In the genomic region with DNA sequence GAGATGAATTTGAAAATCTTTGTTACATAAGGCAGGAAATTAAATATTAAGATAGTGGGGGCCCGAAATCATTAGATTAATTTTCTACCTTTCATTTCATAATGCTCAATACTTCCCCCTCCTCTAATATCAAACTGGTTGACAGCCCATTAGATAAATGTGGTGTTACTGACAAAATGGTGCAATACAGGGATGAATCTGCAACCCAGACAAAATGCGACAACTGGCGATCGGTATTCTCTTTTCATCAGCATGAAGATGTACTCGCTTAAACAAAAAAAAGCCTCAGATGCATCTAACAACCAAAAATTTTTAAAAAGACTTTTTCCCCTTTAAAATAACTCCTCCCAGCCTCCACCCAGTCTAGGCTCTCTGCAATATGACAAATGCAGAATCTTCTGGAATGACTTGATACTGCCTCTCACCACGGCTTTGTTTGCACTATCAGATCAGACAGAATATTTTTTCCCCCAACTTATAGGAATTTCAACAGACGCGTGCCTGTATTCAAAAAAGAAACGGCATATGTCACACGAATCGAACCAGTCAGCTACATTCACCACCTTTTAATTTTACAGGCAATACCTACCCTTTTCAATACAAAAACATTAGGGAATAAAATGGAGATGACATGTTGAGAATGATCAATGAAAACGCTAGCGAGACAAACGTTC, we compare ENCODE assay signal across 9 cellular contexts. TPM values are rescaled to one million over a fixed set of nuclear protein-coding genes. Genes with fewer than 3 reads are reported as not detected.
DNase-seq lines count a peak whose midpoint lies in the region; FAIRE-seq and TF ChIP-seq lines count a peak whose summit lies in the region.
"Had no signal": no experiment of that assay in that cellular context is flagged by ENCODE, and none has a peak within 500 bp of the region (broad histone marks: within the 10 kb centered on the region; RNA-seq: fewer than 3 reads in every experiment).

No MANE protein-coding gene starts in this region.

- peak overlapping the region; percentile 99 for H3K9ac ChIP-seq in keratinocyte (ENCODE audit: control insufficient read depth, extremely low read depth, insufficient read depth, low read length)

- dilution Hi-C loops in keratinocyte (cut with MboI; ENCODE audit: extremely low pct_ligation_motif_present, low sequenced_read_pairs), result no loop called here

- intact Hi-C loops in activated T-helper 2 cell treated with anti-CD3 and anti-CD28 coated beads, Interferon-gamma antibody, Interleukin-2, Interleukin-4, amounts not matched to agents 10 μg/mL and 5 μg/mL and 100 μg/mL, durations not matched to agents 14 hours and 24 hours and 36 hours (cut with micrococcal nuclease), result loop anchor here (2.0 kb wide), 1 partner anchor 15 kb away; no protein-coding TSS in a partner anchor

- H3K27ac ChIP-seq in keratinocyte (ENCODE audit: control insufficient read depth, insufficient read depth, low read length) (peak overlapping the region; percentile 87), temporal lobe (ENCODE audit: low read depth, low read length) (peak overlapping the region; percentile 97)

- H3K4me2 ChIP-seq in keratinocyte (ENCODE audit: control insufficient read depth, extremely low read depth, insufficient read depth, low read depth, low read length), result peak overlapping the region; percentile 85

- peaks cover 6 to 36% of the 10 kb centered on the region in 2 experiments for H3K36me3 ChIP-seq in keratinocyte (ENCODE audit: control insufficient read depth in 2 of 2, extremely low read depth in 1 of 2, insufficient read depth in 2 of 2, low read length in 2 of 2)

- peak overlapping the region; percentile 95 for H3K27ac Mint-ChIP-seq in activated naive CD4-positive, alpha-beta T cell treated with anti-CD3 and anti-CD28 coated beads, Interleukin-2, amount 10 ng/mL, durations not matched to agents 7 days and 5 days
- H3K27ac Mint-ChIP-seq in activated T-helper 2 cell treated with anti-CD3 and anti-CD28 coated beads, Interferon-gamma antibody, Interleukin-2, Interleukin-4, amounts not matched to agents 10 μg/mL and 5 μg/mL and 100 μg/mL, durations not matched to agents 14 hours and 24 hours and 36 hours, result peak overlapping the region; percentile 90

- no peak for FAIRE-seq in keratinocyte (lab: Jason Lieb, UNC)
- FAIRE-seq: endometrium had no signal

- H3K9me3 Mint-ChIP-seq in activated naive CD4-positive, alpha-beta T cell treated with anti-CD3 and anti-CD28 coated beads, Interleukin-2, amount 10 ng/mL, durations not matched to agents 7 days and 5 days, result peaks cover 1% of the 10 kb centered on the region
- no peaks in the 10 kb centered on the region for H3K9me3 Mint-ChIP-seq in activated T-helper 2 cell treated with anti-CD3 and anti-CD28 coated beads, Interferon-gamma antibody, Interleukin-2, Interleukin-4, amounts not matched to agents 10 μg/mL and 5 μg/mL and 100 μg/mL, durations not matched to agents 14 hours and 24 hours and 36 hours

- peaks cover 63% of the 10 kb centered on the region for H3K79me2 ChIP-seq in keratinocyte (ENCODE audit: control insufficient read depth, insufficient read depth, low read length)

- no peak for TF ChIP-seq CTCF in keratinocyte (optimal IDR thresholded peaks at IDR 0.05 in 1 of 3, IDR thresholded peaks at IDR 0.05 in 1 of 3, conservative IDR thresholded peaks at IDR 0.05 in 1 of 3; ENCODE audit: extremely low read depth in 1 of 3, insufficient read depth in 2 of 3, low read length in 3 of 3)

- H4K20me1 ChIP-seq in keratinocyte (ENCODE audit: control insufficient read depth, extremely low read depth, insufficient read depth, low read length), result peaks cover 46% of the 10 kb centered on the region

- peak overlapping the region; percentile 86 for H3K4me3 Mint-ChIP-seq in activated naive CD4-positive, alpha-beta T cell treated with anti-CD3 and anti-CD28 coated beads, Interleukin-2, amount 10 ng/mL, durations not matched to agents 7 days and 5 days
- peak overlapping the region; percentile 98 for H3K4me3 Mint-ChIP-seq in activated T-helper 2 cell treated with anti-CD3 and anti-CD28 coated beads, Interferon-gamma antibody, Interleukin-2, Interleukin-4, amounts not matched to agents 10 μg/mL and 5 μg/mL and 100 μg/mL, durations not matched to agents 14 hours and 24 hours and 36 hours (ENCODE audit: low read depth)

- H2AFZ ChIP-seq in keratinocyte (ENCODE audit: control insufficient read depth, low read length), result no peak overlapping the region

- CTCF ChIA-PET in activated naive CD4-positive, alpha-beta T cell treated with anti-CD3 and anti-CD28 coated beads, Interleukin-2, amount 10 ng/mL, durations not matched to agents 7 days and 5 days (lab: Charles Lee), result interaction anchor here (0.9 to 1.0 kb wide), 2 partner anchors 13 to 42 kb away, joined by 3 read pairs; no protein-coding TSS in a partner anchor

- peaks cover 4% of the 10 kb centered on the region for H3K27me3 Mint-ChIP-seq in activated naive CD4-positive, alpha-beta T cell treated with anti-CD3 and anti-CD28 coated beads, Interleukin-2, amount 10 ng/mL, durations not matched to agents 7 days and 5 days
- no peaks in the 10 kb centered on the region for H3K27me3 Mint-ChIP-seq in activated T-helper 2 cell treated with anti-CD3 and anti-CD28 coated beads, Interferon-gamma antibody, Interleukin-2, Interleukin-4, amounts not matched to agents 10 μg/mL and 5 μg/mL and 100 μg/mL, durations not matched to agents 14 hours and 24 hours and 36 hours (ENCODE audit: low read depth)

- peaks cover 30% of the 10 kb centered on the region for H3K4me1 ChIP-seq in keratinocyte (ENCODE audit: control insufficient read depth, extremely low read depth, insufficient read depth, low read length)

- H3K9me3 ChIP-seq in keratinocyte (ENCODE audit: control insufficient read depth, low read depth, low read length), result no peaks in the 10 kb centered on the region

- DNase-seq in activated naive CD4-positive, alpha-beta T cell treated with anti-CD3 and anti-CD28 coated beads, Interleukin-2, amount 10 ng/mL, durations not matched to agents 7 days and 5 days, result no peak
- DNase-seq in activated naive CD4-positive, alpha-beta T cell treated with Interleukin-2 at 50 U/mL for 16 hours, result no peak
- no peak for DNase-seq in activated T-helper 2 cell treated with anti-CD3 and anti-CD28 coated beads, Interferon-gamma antibody, Interleukin-2, Interleukin-4, amounts not matched to agents 10 μg/mL and 5 μg/mL and 100 μg/mL, durations not matched to agents 14 hours and 24 hours and 36 hours (ENCODE audit: low spot score)
- DNase-seq in keratinocyte (ENCODE audit: low read depth, low spot score) (no peak), NCI-H1436 treated with DMSO at 0.1 percent for 48 hours (lab: John Stamatoyannopoulos, UW) (no peak), HCEC 1CT (no peak), activated gamma-delta T cell (lab: John Stamatoyannopoulos, UW) (no peak)

- H3K27me3 ChIP-seq in keratinocyte (ENCODE audit: control insufficient read depth, extremely low read depth, insufficient read depth, low read length), result no peaks in the 10 kb centered on the region

- peaks cover 5% of the 10 kb centered on the region for H3K9me1 ChIP-seq in keratinocyte (ENCODE audit: control insufficient read depth, extremely low read depth, insufficient read depth, low read length)

- peaks cover 44% of the 10 kb centered on the region for H3K4me1 Mint-ChIP-seq in activated naive CD4-positive, alpha-beta T cell treated with anti-CD3 and anti-CD28 coated beads, Interleukin-2, amount 10 ng/mL, durations not matched to agents 7 days and 5 days
- peaks cover 39% of the 10 kb centered on the region for H3K4me1 Mint-ChIP-seq in activated T-helper 2 cell treated with anti-CD3 and anti-CD28 coated beads, Interferon-gamma antibody, Interleukin-2, Interleukin-4, amounts not matched to agents 10 μg/mL and 5 μg/mL and 100 μg/mL, durations not matched to agents 14 hours and 24 hours and 36 hours (ENCODE audit: low read depth)

- H3K36me3 Mint-ChIP-seq in activated naive CD4-positive, alpha-beta T cell treated with anti-CD3 and anti-CD28 coated beads, Interleukin-2, amount 10 ng/mL, durations not matched to agents 7 days and 5 days, result peaks cover 30% of the 10 kb centered on the region
- H3K36me3 Mint-ChIP-seq in activated T-helper 2 cell treated with anti-CD3 and anti-CD28 coated beads, Interferon-gamma antibody, Interleukin-2, Interleukin-4, amounts not matched to agents 10 μg/mL and 5 μg/mL and 100 μg/mL, durations not matched to agents 14 hours and 24 hours and 36 hours (ENCODE audit: low read depth), result peaks cover 43% of the 10 kb centered on the region

- H3K4me3 ChIP-seq in keratinocyte (ENCODE audit: control insufficient read depth in 2 of 3, extremely low read depth in 1 of 3, insufficient read depth in 2 of 3, low read depth in 1 of 3, low read length in 3 of 3), result peak overlapping the region; percentile 96 to 100 (median 99)

RNA-seq across cellular contexts. Expression of a gene that starts 1.3 kb away (rescaled TPM):
- total RNA-seq in activated T-helper 2 cell treated with anti-CD3 and anti-CD28 coated beads, Interferon-gamma antibody, Interleukin-2, Interleukin-4, amounts not matched to agents 10 μg/mL and 5 μg/mL and 100 μg/mL, durations not matched to agents 14 hours and 24 hours and 36 hours, result 184 and 189 TPM in 2 replicates
- polyA plus RNA-seq in keratinocyte, result 88.1 to 130 TPM (median 116 TPM) in 3 replicates
- 55.4 TPM for polyA plus RNA-seq in keratinocyte (2011; ENCODE audit: low read depth)
- polyA plus RNA-seq in keratinocyte (2011; cell fraction: cytosol; rRNA removed), result 122 and 131 TPM in 2 replicates
- 139 and 153 TPM in 2 replicates for polyA plus RNA-seq in keratinocyte (2011; cell fraction: nucleus; rRNA removed)
- polyA plus RNA-seq in keratinocyte (2012; ENCODE audit: low replicate concordance), result 142 and 228 TPM in 2 replicates
- polyA minus RNA-seq in keratinocyte, result 96.6 to 165 TPM (median 132 TPM) in 3 replicates
- polyA minus RNA-seq in keratinocyte (2011; cell fraction: cytosol; rRNA and poly(A)+ RNA removed), result 173 TPM
- polyA minus RNA-seq in keratinocyte (2011; cell fraction: nucleus; rRNA and poly(A)+ RNA removed), result 96.8 and 151 TPM in 2 replicates
- 344 TPM for total RNA-seq in temporal lobe

RNA-seq across cellular contexts. Expression of a gene that starts 52.0 kb away (rescaled TPM):
- total RNA-seq in activated T-helper 2 cell treated with anti-CD3 and anti-CD28 coated beads, Interferon-gamma antibody, Interleukin-2, Interleukin-4, amounts not matched to agents 10 μg/mL and 5 μg/mL and 100 μg/mL, durations not matched to agents 14 hours and 24 hours and 36 hours, result 0.71 and 0.78 TPM in 2 replicates
- 0.98 to 1.6 TPM (median 1.1 TPM) in 3 replicates for polyA plus RNA-seq in keratinocyte
- polyA plus RNA-seq in keratinocyte (2011; ENCODE audit: low read depth), result not detected
- polyA plus RNA-seq in keratinocyte (2011; cell fraction: cytosol; rRNA removed), result 0.83 and 1.2 TPM in 2 replicates
- polyA plus RNA-seq in keratinocyte (2011; cell fraction: nucleus; rRNA removed), result 1.6 and 2.0 TPM in 2 replicates
- polyA plus RNA-seq in keratinocyte (2012; ENCODE audit: low replicate concordance), result 0.76 and 0.88 TPM in 2 replicates
- 0.13 to 0.73 TPM (median 0.48 TPM) in 3 replicates for polyA minus RNA-seq in keratinocyte
- polyA minus RNA-seq in keratinocyte (2011; cell fraction: cytosol; rRNA and poly(A)+ RNA removed), result not detected
- 0.39 and 0.53 TPM in 2 replicates for polyA minus RNA-seq in keratinocyte (2011; cell fraction: nucleus; rRNA and poly(A)+ RNA removed)
- 1.2 TPM for total RNA-seq in temporal lobe

RNA-seq across cellular contexts. Expression of a gene that starts 55.0 kb away (rescaled TPM):
- 116 and 131 TPM in 2 replicates for total RNA-seq in activated T-helper 2 cell treated with anti-CD3 and anti-CD28 coated beads, Interferon-gamma antibody, Interleukin-2, Interleukin-4, amounts not matched to agents 10 μg/mL and 5 μg/mL and 100 μg/mL, durations not matched to agents 14 hours and 24 hours and 36 hours
- 460 to 1,644 TPM (median 478 TPM) in 3 replicates for polyA plus RNA-seq in keratinocyte
- polyA plus RNA-seq in keratinocyte (2011; ENCODE audit: low read depth), result 1,835 TPM
- 1,014 and 2,934 TPM in 2 replicates for polyA plus RNA-seq in keratinocyte (2011; cell fraction: cytosol; rRNA removed)
- 815 and 1,237 TPM in 2 replicates for polyA plus RNA-seq in keratinocyte (2011; cell fraction: nucleus; rRNA removed)
- polyA plus RNA-seq in keratinocyte (2012; ENCODE audit: low replicate concordance), result 1,130 and 7,717 TPM in 2 replicates
- polyA minus RNA-seq in keratinocyte, result 147 to 577 TPM (median 569 TPM) in 3 replicates
- 2,222 TPM for polyA minus RNA-seq in keratinocyte (2011; cell fraction: cytosol; rRNA and poly(A)+ RNA removed)
- polyA minus RNA-seq in keratinocyte (2011; cell fraction: nucleus; rRNA and poly(A)+ RNA removed), result 585 and 748 TPM in 2 replicates
- 5.2 TPM for total RNA-seq in temporal lobe

Comparison
In these comparisons a context has a peak if more than half of its experiments do, and no peak if none do; other contexts are left out.
1. RNA of a gene that starts 55.0 kb away (total RNA-seq): 116 to 131 TPM in activated T-helper 2 cell treated with anti-CD3 and anti-CD28 coated beads, Interferon-gamma antibody, Interleukin-2, Interleukin-4, amounts not matched to agents 10 μg/mL and 5 μg/mL and 100 μg/mL, durations not matched to agents 14 hours and 24 hours and 36 hours; 5.2 TPM in temporal lobe (single experiment); every median in the first group is over 10 times any median in the second.